ENCODE assay signal across 19 cellular contexts in genomic region chr12:126967152-126967551, GRCh38.
"Had no signal": no experiment of that assay in that cellular context is flagged by ENCODE, and none has a peak within 500 bp of the region (broad histone marks: within the 10 kb centered on the region; RNA-seq: fewer than 3 reads in every experiment).

No MANE protein-coding gene starts in this region.

- DNase-seq: Kasumi-1, KG1, MV-4-11, NCI-H1048, NCI-H1105, NCI-H1417, NCI-H1436 treated with DMSO at 0.1 percent for 48 hours, NCI-H1694, NCI-H187 treated with DMSO at 0.1 percent for 48 hours, NCI-H2029 treated with DMSO at 0.1 percent for 48 hours, NCI-H2171 treated with DMSO at 0.1 percent for 48 hours, NCI-H2227 treated with DMSO at 0.1 percent for 48 hours, NCI-H524, NCI-H526 treated with DMSO at 0.1 percent for 48 hours, NCI-H748 treated with DMSO at 0.1 percent for 48 hours, RPMI8226, SHP77, T-helper 1 cell had no signal

- ATAC-seq: SK-N-SH treated with all-trans-retinoic acid at 6 μM for 48 hours had no signal
